8 cellular contexts compared by ENCODE assay signal in the genomic region with DNA sequence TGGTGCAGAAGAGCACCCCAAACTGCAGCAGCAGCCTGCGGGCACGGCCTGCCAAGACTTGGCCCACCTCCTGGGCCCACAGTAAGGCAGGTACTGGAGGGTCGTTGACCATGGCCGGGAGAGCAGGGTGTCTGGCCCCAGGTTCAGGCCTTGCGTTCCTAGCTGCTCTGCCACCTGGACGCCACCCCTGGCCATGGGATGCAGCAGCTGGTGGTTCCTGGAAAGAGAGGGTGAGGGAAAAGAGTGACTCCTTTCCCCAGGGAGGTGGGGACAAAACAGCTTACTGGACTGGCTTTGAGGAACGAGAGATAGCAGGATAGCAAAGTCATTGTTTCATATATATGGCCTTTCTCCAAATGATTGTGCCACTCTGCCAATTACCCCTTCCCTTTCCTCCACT. TPM values are rescaled to one million over a fixed set of nuclear protein-coding genes. Genes with fewer than 3 reads are reported as not detected.
DNase-seq lines count a peak whose midpoint lies in the region; ATAC-seq, FAIRE-seq and TF ChIP-seq lines count a peak whose summit lies in the region.

No MANE protein-coding gene starts in this region.

- H3K4me3 Mint-ChIP-seq in astrocyte (ENCODE audit: unreplicated experiment) (peak overlapping the region; percentile 87), type B pancreatic cell (peak overlapping the region; percentile 95)

- peaks cover 34% of the 10 kb centered on the region for H3K4me1 ChIP-seq in astrocyte (ENCODE audit: insufficient read depth, low read length)

- DNase-seq in astrocyte (ENCODE audit: low read depth) (no peak), left kidney (ENCODE audit: low read depth, low spot score) (peak; percentile 58), type B pancreatic cell (ENCODE audit: extremely low spot score, unreplicated experiment) (no peak), putamen (ENCODE audit: low spot score) (no peak)

- H2AFZ ChIP-seq in astrocyte (ENCODE audit: low read depth, low read length): peak overlapping the region; percentile 50

- no peaks in the 10 kb centered on the region for H4K20me1 ChIP-seq in astrocyte (ENCODE audit: insufficient read depth, low read length)

- H3K4me3 ChIP-seq in astrocyte (ENCODE audit: insufficient read depth, low read depth, low read length): peak overlapping the region; percentile 77

- H3K9me3 ChIP-seq in KOPT-K1 (ENCODE audit: insufficient read depth, low read length, poor library complexity, severe bottlenecking): no peaks in the 10 kb centered on the region
- no peaks in the 10 kb centered on the region for H3K9me3 ChIP-seq in astrocyte (ENCODE audit: insufficient read depth, low read depth, low read length)

- H3K36me3 ChIP-seq in KOPT-K1 (ENCODE audit: insufficient read depth, low read length): peaks cover 17% of the 10 kb centered on the region
- peaks cover 13% of the 10 kb centered on the region for H3K36me3 ChIP-seq in astrocyte (ENCODE audit: insufficient read depth, low read length)

- peaks cover 5% of the 10 kb centered on the region for H3K79me2 ChIP-seq in astrocyte (ENCODE audit: insufficient read depth, low read length)

- ATAC-seq in HG02981 (IDR thresholded peaks at IDR 0.05; ENCODE audit: unreplicated experiment) (no peak), GM19035 (IDR thresholded peaks at IDR 0.05; ENCODE audit: unreplicated experiment) (no peak)

- H3K36me3 Mint-ChIP-seq in astrocyte (ENCODE audit: low read depth, unreplicated experiment) (peaks cover 11% of the 10 kb centered on the region), type B pancreatic cell (peaks cover 12% of the 10 kb centered on the region)

- H3K9me3 Mint-ChIP-seq in astrocyte (ENCODE audit: unreplicated experiment): no peaks in the 10 kb centered on the region
- H3K9me3 Mint-ChIP-seq in type B pancreatic cell: no peaks in the 10 kb centered on the region

- H3K4me2 ChIP-seq in astrocyte (ENCODE audit: low read length): peak overlapping the region; percentile 94

- no peaks in the 10 kb centered on the region for H3K27me3 ChIP-seq in astrocyte (ENCODE audit: insufficient read depth, low read length)

- H3K27me3 Mint-ChIP-seq in astrocyte (ENCODE audit: low read depth, unreplicated experiment) (no peaks in the 10 kb centered on the region), type B pancreatic cell (no peaks in the 10 kb centered on the region)

- H3K27ac ChIP-seq in C4-2B: peak overlapping the region; percentile 87
- peak overlapping the region; percentile 90 for H3K27ac ChIP-seq in KOPT-K1 (ENCODE audit: low read depth, low read length, poor library complexity, severe bottlenecking)
- H3K27ac ChIP-seq in astrocyte (ENCODE audit: low read depth, low read length): peak overlapping the region; percentile 70

- no peak for FAIRE-seq in astrocyte (lab: Jason Lieb, UNC)

- TF ChIP-seq CTCF in C4-2B (conservative IDR thresholded peaks at IDR 0.05) (no peak), astrocyte (IDR thresholded peaks at IDR 0.05; ENCODE audit: insufficient read depth, low read depth, low read length) (no peak), type B pancreatic cell (conservative IDR thresholded peaks at IDR 0.05) (no peak)

- H3K27ac Mint-ChIP-seq in astrocyte (ENCODE audit: unreplicated experiment) (peak overlapping the region; percentile 89), type B pancreatic cell (peak overlapping the region; percentile 90)

- H3K4me1 Mint-ChIP-seq in astrocyte (ENCODE audit: low read depth, unreplicated experiment) (peaks cover 28% of the 10 kb centered on the region), type B pancreatic cell (ENCODE audit: unreplicated experiment) (peaks cover 33% of the 10 kb centered on the region)

- peak overlapping the region; percentile 86 for H3K9ac ChIP-seq in astrocyte (ENCODE audit: low read length)

RNA-seq across cellular contexts. Expression of a gene that starts 1.8 kb away (rescaled TPM):
- total RNA-seq in astrocyte: 51.1 and 55.0 TPM in 2 replicates
- total RNA-seq in type B pancreatic cell (ENCODE audit: low replicate concordance): 93.5 and 94.6 TPM in 2 replicates

RNA-seq across cellular contexts. Expression of a gene that starts 2.1 kb away (rescaled TPM):
- total RNA-seq in astrocyte: 0.46 TPM in 1 of 2 replicates, not detected in the other
- 0.88 and 4.7 TPM in 2 replicates for total RNA-seq in type B pancreatic cell (ENCODE audit: low replicate concordance)

RNA-seq across cellular contexts. Expression of a gene that starts 16.1 kb away (rescaled TPM):
- total RNA-seq in astrocyte (0.17 and 0.43 TPM in 2 replicates), type B pancreatic cell (ENCODE audit: low replicate concordance) (0.21 and 1.0 TPM in 2 replicates)

RNA-seq across cellular contexts. Expression of a gene that starts 21.9 kb away (rescaled TPM):
- total RNA-seq in astrocyte (39.9 and 40.0 TPM in 2 replicates), type B pancreatic cell (ENCODE audit: low replicate concordance) (44.8 and 63.7 TPM in 2 replicates)

RNA-seq across cellular contexts. Expression of a gene that starts 22.9 kb away (rescaled TPM):
- 51.9 and 60.8 TPM in 2 replicates for total RNA-seq in astrocyte
- 34.1 and 39.0 TPM in 2 replicates for total RNA-seq in type B pancreatic cell (ENCODE audit: low replicate concordance)
